In genomic region chr1:151888972-151889570, GRCh38 we compare ENCODE assay signal across 9 cellular contexts. TPM values are rescaled to one million over a fixed set of nuclear protein-coding genes. Genes with fewer than 3 reads are reported as not detected.
DNase-seq lines count a peak whose midpoint lies in the region; ATAC-seq and TF ChIP-seq lines count a peak whose summit lies in the region.
"Had no signal": no experiment of that assay in that cellular context is flagged by ENCODE, and none has a peak within 500 bp of the region (broad histone marks: within the 10 kb centered on the region; RNA-seq: fewer than 3 reads in every experiment).

No MANE protein-coding gene starts in this region.

- in situ Hi-C loops in SK-MEL-5 (cut with HindIII; ENCODE audit: low pct_unique_long_range_greater_than_20kb, low sequenced_read_pairs), result no loop called here

- no peaks in the 10 kb centered on the region for H3K27me3 ChIP-seq in foreskin keratinocyte

- H3K4me1 ChIP-seq in foreskin keratinocyte, result peaks cover 37% of the 10 kb centered on the region

- TF ChIP-seq CTCF in AG09319 (IDR thresholded peaks at IDR 0.05; ENCODE audit: low read depth, low read length) (peak; percentile 23), GM10266 (IDR thresholded peaks at IDR 0.05; ENCODE audit: control insufficient read depth, insufficient read depth, low read depth, missing control alignments) (peak; percentile 40), foreskin keratinocyte (conservative IDR thresholded peaks at IDR 0.05) (peak; percentile 78)

- DNase-seq in AG09319 (ENCODE audit: extremely low read depth, low read depth) (no peak), GM10266 (ENCODE audit: extremely low spot score) (no peak), SK-MEL-5 (ENCODE audit: low read depth, low spot score) (peak; percentile 51), foreskin keratinocyte (no peak), OCI-M2 (lab: John Stamatoyannopoulos, UW; ENCODE audit: unreplicated experiment) (no peak)
- DNase-seq: stimulated activated CD4-positive, alpha-beta T cell treated with anti-CD3 and anti-CD28 coated beads, Interleukin-4, amount 100 ng/mL, for 4 hours had no signal

- ATAC-seq in foreskin keratinocyte (no peak), GM18867 (IDR thresholded peaks at IDR 0.05; ENCODE audit: unreplicated experiment) (no peak), HG03175 (IDR thresholded peaks at IDR 0.05; ENCODE audit: unreplicated experiment) (no peak), HG02588 (IDR thresholded peaks at IDR 0.05; ENCODE audit: unreplicated experiment) (no peak)

- no peak overlapping the region for H3K27ac ChIP-seq in foreskin keratinocyte

RNA-seq across cellular contexts. Expression of gene THEM4, which starts 20.2 kb away (rescaled TPM):
- 117 and 125 TPM in 2 replicates for total RNA-seq in SK-MEL-5 (2014; rRNA removed; shearing (Covaris generic))
- 147 and 162 TPM in 2 replicates for polyA plus RNA-seq in SK-MEL-5 (2015; cell fraction: cytosol; rRNA removed)
- 535 and 686 TPM in 2 replicates for polyA plus RNA-seq in SK-MEL-5 (2015; cell fraction: nucleus; rRNA removed)
- total RNA-seq in foreskin keratinocyte, result 13.2 and 14.0 TPM in 2 replicates
- polyA plus RNA-seq in foreskin keratinocyte, result 10.5 and 10.7 TPM in 2 replicates

RNA-seq across cellular contexts. Expression of gene THEM5, which starts 35.6 kb away (rescaled TPM):
- not detected in 2 replicates for total RNA-seq in SK-MEL-5 (2014; rRNA removed; shearing (Covaris generic))
- polyA plus RNA-seq in SK-MEL-5 (2015; cell fraction: cytosol; rRNA removed), result not detected in 2 replicates
- polyA plus RNA-seq in SK-MEL-5 (2015; cell fraction: nucleus; rRNA removed), result not detected in 2 replicates
- not detected in 2 replicates for total RNA-seq in foreskin keratinocyte
- 0.08 TPM in 1 of 2 replicates, not detected in the other for polyA plus RNA-seq in foreskin keratinocyte

RNA-seq across cellular contexts. Expression of gene C2CD4D, which starts 49.5 kb away (rescaled TPM):
- 0.45 and 0.77 TPM in 2 replicates for total RNA-seq in SK-MEL-5 (2014; rRNA removed; shearing (Covaris generic))
- polyA plus RNA-seq in SK-MEL-5 (2015; cell fraction: cytosol; rRNA removed), result 2.3 and 3.4 TPM in 2 replicates
- polyA plus RNA-seq in SK-MEL-5 (2015; cell fraction: nucleus; rRNA removed), result 4.3 TPM in 2 replicates
- 0.18 TPM in 1 of 2 replicates, not detected in the other for total RNA-seq in foreskin keratinocyte
- polyA plus RNA-seq in foreskin keratinocyte, result 0.14 and 0.19 TPM in 2 replicates

RNA-seq across cellular contexts. Expression of gene RORC, which starts 57.5 kb away (rescaled TPM):
- total RNA-seq in SK-MEL-5 (2014; rRNA removed; shearing (Covaris generic)), result 0.03 TPM in 1 of 2 replicates, not detected in the other
- polyA plus RNA-seq in SK-MEL-5 (2015; cell fraction: cytosol; rRNA removed), result 0.11 and 0.21 TPM in 2 replicates
- not detected in 2 replicates for polyA plus RNA-seq in SK-MEL-5 (2015; cell fraction: nucleus; rRNA removed)
- not detected in 2 replicates for total RNA-seq in foreskin keratinocyte
- polyA plus RNA-seq in foreskin keratinocyte, result 0.02 TPM in 1 of 2 replicates, not detected in the other

Comparison
In these comparisons a context has a peak if more than half of its experiments do, and no peak if none do; other contexts are left out.
1. CTCF ChIP-seq: peak in every context shown above with its lines; median percentile 78 in foreskin keratinocyte; 40 in GM10266; 23 in AG09319.